In genomic region chr1:85933901-85934300, GRCh38 we compare ENCODE assay signal across 20 cellular contexts.
DNase-seq lines count a peak whose midpoint lies in the region; ATAC-seq and TF ChIP-seq lines count a peak whose summit lies in the region.
"Had no signal": no experiment of that assay in that cellular context is flagged by ENCODE, and none has a peak within 500 bp of the region (broad histone marks: within the 10 kb centered on the region; RNA-seq: fewer than 3 reads in every experiment).

No MANE protein-coding gene starts in this region.

- TF ChIP-seq CTCF in left ventricle myocardium inferior (IDR thresholded peaks at IDR 0.05; ENCODE audit: borderline replicate concordance), result no peak
- TF ChIP-seq CTCF in fibroblast of mammary gland (conservative IDR thresholded peaks at IDR 0.05; ENCODE audit: control insufficient read depth, insufficient read depth, low read depth, low read length), result no peak

- DNase-seq in Right ventricle myocardium inferior (ENCODE audit: missing footprints), result no peak
- DNase-seq in left ventricle myocardium inferior, result no peak
- peak; percentile 43 for DNase-seq in adipocyte (ENCODE audit: low read depth)
- DNase-seq in fibroblast of mammary gland (ENCODE audit: low read depth), result peak; percentile 8
- DNase-seq in skeletal muscle cell (ENCODE audit: low read depth), result peak; percentile 3
- no peak for DNase-seq in stimulated activated CD8-positive, alpha-beta memory T cell treated with anti-CD3 and anti-CD28 coated beads, Interleukin-4, amount 100 ng/mL, for 48 hours
- no peak for DNase-seq in DMS114 treated with DMSO at 0.1 percent for 48 hours (lab: John Stamatoyannopoulos, UW; ENCODE audit: unreplicated experiment)
- DNase-seq: CD8-positive, alpha-beta memory T cell; GF-D8; GOT3; KG1; NCI-H1048; NCI-H1436 treated with DMSO at 0.1 percent for 48 hours; NCI-H2029 treated with DMSO at 0.1 percent for 48 hours; NCI-H2171 treated with DMSO at 0.1 percent for 48 hours; NCI-H510A treated with DMSO at 0.1 percent for 48 hours; NCI-H82 had no signal

- H3K36me3 ChIP-seq in left ventricle myocardium inferior (no peaks in the 10 kb centered on the region), adipocyte (ENCODE audit: control insufficient read depth, insufficient read depth, low read length, severe bottlenecking) (no peaks in the 10 kb centered on the region)
- H3K36me3 ChIP-seq: BLaER1 treated with 17β-estradiol and CSF1 and Interleukin-3, amounts not matched to agents 10 nM and 100 nM had no signal

- H3K27ac ChIP-seq in left ventricle myocardium inferior (replicated peaks), result no peak overlapping the region
- H3K27ac ChIP-seq: 22Rv1; BLaER1 treated with 17β-estradiol and CSF1 and Interleukin-3, amounts not matched to agents 10 nM and 100 nM had no signal

- H3K4me1 ChIP-seq in left ventricle myocardium inferior (no peaks in the 10 kb centered on the region), adipocyte (ENCODE audit: control insufficient read depth, insufficient read depth, low read length) (peaks cover 40% of the 10 kb centered on the region)
- H3K4me1 ChIP-seq: BLaER1 treated with 17β-estradiol and CSF1 and Interleukin-3, amounts not matched to agents 10 nM and 100 nM had no signal

- H3K4me3 ChIP-seq in left ventricle myocardium inferior (no peak overlapping the region), adipocyte (ENCODE audit: low read length) (no peak overlapping the region), fibroblast of mammary gland (ENCODE audit: control insufficient read depth, low read depth, low read length) (no peak overlapping the region), skeletal muscle cell (ENCODE audit: low read depth, low read length) (no peak overlapping the region)
- H3K4me3 ChIP-seq: BLaER1 treated with 17β-estradiol and CSF1 and Interleukin-3, amounts not matched to agents 10 nM and 100 nM had no signal

- ATAC-seq in Right ventricle myocardium inferior (peak; percentile 86), HG03354 (IDR thresholded peaks at IDR 0.05; ENCODE audit: poor library complexity, severe bottlenecking, unreplicated experiment) (no peak)

- H3K9ac ChIP-seq in adipocyte (ENCODE audit: low read length), result no peak overlapping the region
- H3K9ac ChIP-seq: BLaER1 treated with 17β-estradiol and CSF1 and Interleukin-3, amounts not matched to agents 10 nM and 100 nM had no signal

- H3K27me3 ChIP-seq in left ventricle myocardium inferior (ENCODE audit: low read depth) (no peaks in the 10 kb centered on the region), adipocyte (replicated peaks; ENCODE audit: control insufficient read depth, insufficient read depth, low read length) (no peaks in the 10 kb centered on the region)
- H3K27me3 ChIP-seq: BLaER1 treated with 17β-estradiol and CSF1 and Interleukin-3, amounts not matched to agents 10 nM and 100 nM had no signal

- intact Hi-C loops in Right ventricle myocardium inferior (cut with DNase I) (no loop called here), left ventricle myocardium inferior (cut with micrococcal nuclease) (no loop called here)

- H3K9me3 ChIP-seq in left ventricle myocardium inferior (replicated peaks), result no peaks in the 10 kb centered on the region
- no peaks in the 10 kb centered on the region for H3K9me3 ChIP-seq in adipocyte (ENCODE audit: control insufficient read depth, low read length)
- H3K9me3 ChIP-seq: BLaER1 treated with 17β-estradiol and CSF1 and Interleukin-3, amounts not matched to agents 10 nM and 100 nM had no signal

Comparison
In these comparisons a context has a peak if more than half of its experiments do, and no peak if none do; other contexts are left out.
1. DNase-seq: peak in adipocyte (single experiment), fibroblast of mammary gland (single experiment) and skeletal muscle cell (single experiment); none in Right ventricle myocardium inferior (single experiment), left ventricle myocardium inferior (single experiment), stimulated activated CD8-positive, alpha-beta memory T cell treated with anti-CD3 and anti-CD28 coated beads, Interleukin-4, amount 100 ng/mL, for 48 hours (single experiment) and DMS114 treated with DMSO at 0.1 percent for 48 hours (single experiment).